21 cellular contexts compared by ENCODE assay signal in the genomic region with DNA sequence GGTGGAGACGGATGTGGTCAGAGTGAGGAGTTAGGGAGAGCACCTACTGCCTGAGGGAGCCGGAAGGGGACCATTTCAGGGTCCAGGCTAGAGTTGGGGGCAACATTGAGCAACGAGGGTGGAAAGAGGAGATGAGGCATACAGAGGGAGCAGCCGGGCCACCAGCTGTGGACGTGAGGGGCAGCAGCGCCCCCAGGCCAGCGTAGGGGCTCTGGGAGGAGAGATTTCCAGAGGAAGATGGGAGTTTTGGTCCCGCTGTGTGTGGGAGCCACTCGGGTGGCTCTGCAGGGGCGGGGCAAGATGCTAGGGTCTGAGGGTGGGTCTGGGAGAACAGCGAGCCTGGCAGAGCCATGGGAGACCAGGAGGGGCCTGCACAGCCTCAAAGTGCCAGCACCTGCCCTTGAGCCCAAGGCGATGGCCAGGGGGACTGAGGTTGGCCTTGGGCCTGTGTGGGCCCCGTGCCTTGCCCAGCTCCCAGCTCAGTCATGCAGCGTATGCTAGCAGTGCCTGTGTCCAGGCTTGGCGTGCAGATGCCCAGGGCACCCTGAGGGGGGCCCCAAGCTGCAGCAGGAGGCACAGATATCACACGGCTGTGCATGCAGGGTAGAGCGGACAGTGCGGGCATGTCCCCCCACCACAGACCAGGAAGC.
A peak's percentile ranks its signal among the peaks of the same experiment; 100 is the strongest.
DNase-seq lines count a peak whose midpoint lies in the region; ATAC-seq and TF ChIP-seq lines count a peak whose summit lies in the region.
"Had no signal": no experiment of that assay in that cellular context is flagged by ENCODE, and none has a peak within 500 bp of the region (broad histone marks: within the 10 kb centered on the region; RNA-seq: fewer than 3 reads in every experiment).

No MANE protein-coding gene starts in this region.

- H2AFZ ChIP-seq in neuronal stem cell (ENCODE audit: low read length): no peak overlapping the region
- H2AFZ ChIP-seq: GM23338 had no signal

- H3K9ac ChIP-seq in neuronal stem cell (ENCODE audit: low read depth, low read length, poor library complexity): peak overlapping the region; percentile 77
- H3K9ac ChIP-seq: BLaER1 treated with 17β-estradiol and CSF1 and Interleukin-3, amounts not matched to agents 10 nM and 100 nM had no signal

- H2BK5ac ChIP-seq in neuronal stem cell (ENCODE audit: low read length): peak overlapping the region; percentile 75

- CTCF ChIA-PET in Panc1 (lab: Charles Lee): no interaction called here

- H3K18ac ChIP-seq in neuronal stem cell (ENCODE audit: low read length): peak overlapping the region; percentile 85

- H3K4ac ChIP-seq in neuronal stem cell (ENCODE audit: low read length): peak overlapping the region; percentile 53

- H3K27ac ChIP-seq in Panc1 (ENCODE audit: low read length) (no peak overlapping the region), neuronal stem cell (replicated peaks; ENCODE audit: low read length) (no peak overlapping the region), transverse colon (no peak overlapping the region)
- H3K27ac ChIP-seq: A549; BLaER1 treated with 17β-estradiol and CSF1 and Interleukin-3, amounts not matched to agents 10 nM and 100 nM had no signal

- in situ Hi-C loops in Panc1 (cut with HindIII; ENCODE audit: low pct_unique_long_range_greater_than_20kb, low sequenced_read_pairs): no loop called here
- in situ Hi-C loops in transverse colon (cut with MboI; ENCODE audit: low pct_ligation_motif_present in 1 of 4, low pct_unique_long_range_greater_than_20kb in 1 of 4, low sequenced_read_pairs in 3 of 4): no loop called here

- DNase-seq in H7 (peak; percentile 57), Panc1 (ENCODE audit: low read depth, low spot score) (no peak), neuronal stem cell (ENCODE audit: low spot score) (no peak), transverse colon (no peak), mesenteric fat pad (ENCODE audit: low spot score) (no peak)
- DNase-seq: 8988T; ACHN; AML-193; BE2C; CD4-positive, alpha-beta T cell; CD8-positive, alpha-beta memory T cell; DMS 273 treated with DMSO at 0.1 percent for 48 hours; DMS79; EL; GDM1; HCEC 1CT had no signal

- H3K79me1 ChIP-seq in neuronal stem cell (ENCODE audit: low read depth, low read length): no peaks in the 10 kb centered on the region

- POLR2A ChIA-PET in Panc1 (lab: Charles Lee): no interaction called here

- H3K4me3 ChIP-seq in H7 (ENCODE audit: insufficient read depth, low read depth, low read length): no peak overlapping the region
- no peak overlapping the region for H3K4me3 ChIP-seq in Panc1 (ENCODE audit: low read depth in 2 of 2, low read length in 2 of 2)
- peak overlapping the region in 1 of 2 donors; percentile 34 for H3K4me3 ChIP-seq in neuronal stem cell (ENCODE audit: low read length in 2 of 2)
- H3K4me3 ChIP-seq in transverse colon: no peak overlapping the region
- H3K4me3 ChIP-seq: A549; BLaER1 treated with 17β-estradiol and CSF1 and Interleukin-3, amounts not matched to agents 10 nM and 100 nM; GM12878; GM23338 had no signal

- WGBS in neuronal stem cell (ENCODE audit: extremely low coverage in 2 of 2, insufficient read length in 2 of 2, insufficient replicate concordance in 1 of 2), 2 donors: no CpG with 5 or more reads among the region's 18 CpGs
- 51 to 67% methylated on average over 8 to 14 of the region's 18 CpGs for WGBS in transverse colon (ENCODE audit: low coverage in 1 of 2), 2 donors

- H3K9me3 ChIP-seq in Panc1 (ENCODE audit: control insufficient read depth, insufficient read depth, low read depth, low read length): no peaks in the 10 kb centered on the region
- peaks cover 10 to 22% of the 10 kb centered on the region in 2 donors for H3K9me3 ChIP-seq in neuronal stem cell (replicated peaks in 1 of 2; ENCODE audit: control insufficient read depth in 2 of 2, insufficient read depth in 1 of 2, low read depth in 1 of 2, low read length in 2 of 2)
- H3K9me3 ChIP-seq in transverse colon: no peaks in the 10 kb centered on the region

- H2BK120ac ChIP-seq in neuronal stem cell (ENCODE audit: low read depth, low read length): no peak overlapping the region

- H3K27me3 ChIP-seq in H7 (ENCODE audit: control insufficient read depth, insufficient read depth, low read length) (no peaks in the 10 kb centered on the region), Panc1 (ENCODE audit: control insufficient read depth, insufficient read depth, low read length) (no peaks in the 10 kb centered on the region; the same call in 1 of the 2 replicates), neuronal stem cell (ENCODE audit: control insufficient read depth in 3 of 3, insufficient read depth in 3 of 3, low read depth in 1 of 3, low read length in 3 of 3) (peaks cover 0 to 7% (median 0%) of the 10 kb centered on the region in 3 experiments), transverse colon (no peaks in the 10 kb centered on the region)
- H3K27me3 ChIP-seq: BE2C; BLaER1 treated with 17β-estradiol and CSF1 and Interleukin-3, amounts not matched to agents 10 nM and 100 nM had no signal

- peak overlapping the region; percentile 75 for H2AK5ac ChIP-seq in neuronal stem cell (ENCODE audit: low read depth, low read length)

- H3K4me2 ChIP-seq in neuronal stem cell (ENCODE audit: insufficient read depth, low read length, poor library complexity, severe bottlenecking): no peak overlapping the region
- H3K4me2 ChIP-seq: A549; BLaER1 treated with 17β-estradiol and CSF1 and Interleukin-3, amounts not matched to agents 10 nM and 100 nM; GM23338 had no signal

- peak overlapping the region; percentile 89 for H3K23ac ChIP-seq in neuronal stem cell (ENCODE audit: low read depth, low read length, poor library complexity)

- TF ChIP-seq CTCF in Panc1 (IDR thresholded peaks at IDR 0.05) (no peak), transverse colon (IDR thresholded peaks at IDR 0.05) (no peak)

- TF ChIP-seq EP300 in transverse colon (IDR thresholded peaks at IDR 0.05; ENCODE audit: low read depth): no peak

- TF ChIP-seq POLR2A in transverse colon (IDR thresholded peaks at IDR 0.05): no peak

- H3K4me1 ChIP-seq in Panc1 (ENCODE audit: control insufficient read depth, insufficient read depth, low read length) (no peaks in the 10 kb centered on the region), neuronal stem cell (ENCODE audit: control insufficient read depth in 2 of 2, insufficient read depth in 1 of 2, low read depth in 1 of 2, low read length in 2 of 2) (no peaks in the 10 kb centered on the region), transverse colon (no peaks in the 10 kb centered on the region)
- H3K4me1 ChIP-seq: A549; BLaER1 treated with 17β-estradiol and CSF1 and Interleukin-3, amounts not matched to agents 10 nM and 100 nM had no signal

- no peak overlapping the region for H2BK12ac ChIP-seq in neuronal stem cell (ENCODE audit: low read length)

- H3K14ac ChIP-seq in neuronal stem cell (ENCODE audit: low read length): peak overlapping the region; percentile 94

- H2BK15ac ChIP-seq in neuronal stem cell (ENCODE audit: low read length): peak overlapping the region; percentile 16

- no TSS peak for BruUV-seq in Panc1 (replicated peaks; lab: Mats Ljungman, UMichigan)

- H4K91ac ChIP-seq in neuronal stem cell (ENCODE audit: low read depth, low read length, poor library complexity): peak overlapping the region; percentile 72

- peak overlapping the region; percentile 43 for H4K8ac ChIP-seq in neuronal stem cell (ENCODE audit: low read depth, low read length)

- no peaks in the 10 kb centered on the region for H3K36me3 ChIP-seq in H7 (replicated peaks; ENCODE audit: control insufficient read depth, insufficient read depth, low read length)
- H3K36me3 ChIP-seq in Panc1 (ENCODE audit: control insufficient read depth, insufficient read depth, low read length): no peaks in the 10 kb centered on the region
- no peaks in the 10 kb centered on the region for H3K36me3 ChIP-seq in neuronal stem cell (replicated peaks in 1 of 2; ENCODE audit: control insufficient read depth in 2 of 2, insufficient read depth in 2 of 2, low read length in 2 of 2)
- no peaks in the 10 kb centered on the region for H3K36me3 ChIP-seq in transverse colon
- H3K36me3 ChIP-seq: BE2C; BLaER1 treated with 17β-estradiol and CSF1 and Interleukin-3, amounts not matched to agents 10 nM and 100 nM had no signal

- intact Hi-C loops in Panc1 (cut with micrococcal nuclease; ENCODE audit: unreplicated experiment): no loop called here
- intact Hi-C loops in transverse colon (cut with DNase I; ENCODE audit: low total_unique reads): no loop called here

- ATAC-seq in Panc1 (peak; percentile 60; the same call in 1 of the 2 replicates), GM21447 (IDR thresholded peaks at IDR 0.05; ENCODE audit: unreplicated experiment) (no peak)
- ATAC-seq: GM12878, GM23338 had no signal
